Comparison of ENCODE assay signal across 1 cellular context in the genomic region with DNA sequence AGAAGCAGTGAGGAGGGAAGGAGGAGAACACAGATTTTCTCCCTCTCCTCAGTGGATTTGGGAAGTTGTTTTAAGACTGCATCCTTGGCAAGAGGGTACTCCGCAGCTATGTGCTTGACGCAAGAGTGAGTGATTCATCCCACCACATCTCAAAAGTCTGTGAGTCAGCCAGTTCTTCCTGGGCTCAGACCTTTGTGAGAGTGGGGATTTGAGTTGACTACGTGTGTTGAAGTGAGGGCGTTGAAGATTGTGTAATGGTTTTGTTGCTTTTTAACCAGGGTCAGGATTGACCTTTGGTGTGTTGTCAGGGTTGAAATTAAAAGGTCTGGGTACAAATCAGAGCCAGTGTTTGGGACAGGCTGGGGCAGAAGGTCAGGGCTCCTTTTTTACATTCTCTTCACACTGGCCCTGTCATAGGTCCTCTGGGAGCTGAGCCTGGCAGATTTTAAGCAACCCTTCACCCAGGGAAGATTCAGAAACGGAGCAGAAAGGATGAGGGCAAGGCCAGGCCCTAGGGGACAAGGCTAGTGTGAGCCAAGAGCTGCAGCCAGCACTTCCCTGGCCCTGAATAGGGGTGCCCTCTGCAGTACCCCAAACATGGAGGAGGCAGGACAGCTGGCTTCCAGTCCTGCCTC.
A peak's percentile ranks its signal among the peaks of the same experiment; 100 is the strongest.
TF ChIP-seq lines count a peak whose summit lies in the region.

No MANE protein-coding gene starts in this region.

TF ChIP-seq in K562, 482 proteins besides CTCF, POLR2A, EP300 and RAD21 (continued from another document and continues in another):
- TF ChIP-seq CHD7 (IDR thresholded peaks at IDR 0.05; ENCODE audit: low read depth, low read length) (no peak), TRIM24 (IDR thresholded peaks at IDR 0.05) (peak; percentile 31 to 66; a peak in 2 of 4 replicates), HBP1 (CRISPR knock-in tag; IDR thresholded peaks at IDR 0.05) (no peak), CBX3 (IDR thresholded peaks at IDR 0.05; ENCODE audit: borderline replicate concordance in 1 of 2, low read length in 2 of 2) (0 out of 3 replicates have a peak, but pooled peaks of 1 of the 2 experiments have one; percentile 2), MECOM (CRISPR knock-in tag; IDR thresholded peaks at IDR 0.05) (no peak), MTA3 (IDR thresholded peaks at IDR 0.05; ENCODE audit: borderline replicate concordance) (0 out of 2 replicates have a peak, but pooled peaks have one; percentile 22), SMARCA4 (IDR thresholded peaks at IDR 0.05) (peak; percentile 81), JUND (IDR thresholded peaks at IDR 0.05; ENCODE audit: borderline replicate concordance, low read depth, low read length) (peak; percentile 83), JUND (tag; IDR thresholded peaks at IDR 0.05; ENCODE audit: borderline replicate concordance, low read depth, low read length) (peak; percentile 57; the same call in 2 of the 3 replicates), EHMT2 (IDR thresholded peaks at IDR 0.05) (peak; percentile 14; the same call in 1 of the 2 replicates), JUN (IDR thresholded peaks at IDR 0.05; ENCODE audit: borderline replicate concordance, low read depth, low read length) (peak; percentile 89), JUN (CRISPR knock-in tag; IDR thresholded peaks at IDR 0.05; ENCODE audit: borderline replicate concordance) (no peak), CCAR2 (IDR thresholded peaks at IDR 0.05; ENCODE audit: low read depth, low read length) (no peak), TRIM28 (IDR thresholded peaks at IDR 0.05) (no peak; the same call in 1 of the 2 replicates), FOXK2 (conservative IDR thresholded peaks at IDR 0.05 in 1 of 2, IDR thresholded peaks at IDR 0.05 in 1 of 2; ENCODE audit: low read depth in 2 of 2) (no peak), CBFA2T2 (conservative IDR thresholded peaks at IDR 0.05) (no peak), NUFIP1 (IDR thresholded peaks at IDR 0.05; ENCODE audit: partially characterized antibody) (no peak), ZNF668 (CRISPR knock-in tag; IDR thresholded peaks at IDR 0.05) (no peak), ZBTB17 (CRISPR knock-in tag; IDR thresholded peaks at IDR 0.05) (no peak), MAFF (IDR thresholded peaks at IDR 0.05; ENCODE audit: low read length) (no peak), CEBPB (tag; IDR thresholded peaks at IDR 0.05) (peak; percentile 79), TARDBP (IDR thresholded peaks at IDR 0.05) (no peak), ZNF316 (IDR thresholded peaks at IDR 0.05) (peak; percentile 6; the same call in 1 of the 2 replicates), STAT5B (CRISPR knock-in tag; IDR thresholded peaks at IDR 0.05) (no peak), THRAP3 (IDR thresholded peaks at IDR 0.05; ENCODE audit: borderline replicate concordance) (no peak), DDX20 (tag; IDR thresholded peaks at IDR 0.05; ENCODE audit: low read depth) (no peak), ZNF263 (CRISPR knock-in tag; IDR thresholded peaks at IDR 0.05; ENCODE audit: borderline replicate concordance) (no peak), ARID1B (IDR thresholded peaks at IDR 0.05) (peak; percentile 70), ASH1L (IDR thresholded peaks at IDR 0.05; ENCODE audit: borderline replicate concordance, low read depth, partially characterized antibody) (no peak), FOS (IDR thresholded peaks at IDR 0.05; ENCODE audit: extremely low read depth, insufficient read length) (peak; percentile 24), ZKSCAN3 (CRISPR knock-in tag; IDR thresholded peaks at IDR 0.05) (no peak), ZNF133 (CRISPR knock-in tag; IDR thresholded peaks at IDR 0.05) (no peak), ILF3 (IDR thresholded peaks at IDR 0.05; ENCODE audit: borderline replicate concordance) (no peak), KLF6 (CRISPR knock-in tag; IDR thresholded peaks at IDR 0.05; ENCODE audit: borderline replicate concordance) (no peak)
- TF ChIP-seq, protein P1, sequence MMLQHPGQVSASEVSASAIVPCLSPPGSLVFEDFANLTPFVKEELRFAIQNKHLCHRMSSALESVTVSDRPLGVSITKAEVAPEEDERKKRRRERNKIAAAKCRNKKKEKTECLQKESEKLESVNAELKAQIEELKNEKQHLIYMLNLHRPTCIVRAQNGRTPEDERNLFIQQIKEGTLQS (IDR thresholded peaks at IDR 0.05) = peak; percentile 84
- TF ChIP-seq, protein P1 (CRISPR knock-in tag; conservative IDR thresholded peaks at IDR 0.05) = no peak
- TF ChIP-seq, protein P2, sequence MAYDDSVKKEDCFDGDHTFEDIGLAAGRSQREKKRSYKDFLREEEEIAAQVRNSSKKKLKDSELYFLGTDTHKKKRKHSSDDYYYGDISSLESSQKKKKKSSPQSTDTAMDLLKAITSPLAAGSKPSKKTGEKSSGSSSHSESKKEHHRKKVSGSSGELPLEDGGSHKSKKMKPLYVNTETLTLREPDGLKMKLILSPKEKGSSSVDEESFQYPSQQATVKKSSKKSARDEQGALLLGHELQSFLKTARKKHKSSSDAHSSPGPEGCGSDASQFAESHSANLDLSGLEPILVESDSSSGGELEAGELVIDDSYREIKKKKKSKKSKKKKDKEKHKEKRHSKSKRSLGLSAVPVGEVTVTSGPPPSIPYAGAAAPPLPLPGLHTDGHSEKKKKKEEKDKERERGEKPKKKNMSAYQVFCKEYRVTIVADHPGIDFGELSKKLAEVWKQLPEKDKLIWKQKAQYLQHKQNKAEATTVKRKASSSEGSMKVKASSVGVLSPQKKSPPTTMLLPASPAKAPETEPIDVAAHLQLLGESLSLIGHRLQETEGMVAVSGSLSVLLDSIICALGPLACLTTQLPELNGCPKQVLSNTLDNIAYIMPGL (CRISPR knock-in tag; IDR thresholded peaks at IDR 0.05) = no peak
- TF ChIP-seq, protein P3, sequence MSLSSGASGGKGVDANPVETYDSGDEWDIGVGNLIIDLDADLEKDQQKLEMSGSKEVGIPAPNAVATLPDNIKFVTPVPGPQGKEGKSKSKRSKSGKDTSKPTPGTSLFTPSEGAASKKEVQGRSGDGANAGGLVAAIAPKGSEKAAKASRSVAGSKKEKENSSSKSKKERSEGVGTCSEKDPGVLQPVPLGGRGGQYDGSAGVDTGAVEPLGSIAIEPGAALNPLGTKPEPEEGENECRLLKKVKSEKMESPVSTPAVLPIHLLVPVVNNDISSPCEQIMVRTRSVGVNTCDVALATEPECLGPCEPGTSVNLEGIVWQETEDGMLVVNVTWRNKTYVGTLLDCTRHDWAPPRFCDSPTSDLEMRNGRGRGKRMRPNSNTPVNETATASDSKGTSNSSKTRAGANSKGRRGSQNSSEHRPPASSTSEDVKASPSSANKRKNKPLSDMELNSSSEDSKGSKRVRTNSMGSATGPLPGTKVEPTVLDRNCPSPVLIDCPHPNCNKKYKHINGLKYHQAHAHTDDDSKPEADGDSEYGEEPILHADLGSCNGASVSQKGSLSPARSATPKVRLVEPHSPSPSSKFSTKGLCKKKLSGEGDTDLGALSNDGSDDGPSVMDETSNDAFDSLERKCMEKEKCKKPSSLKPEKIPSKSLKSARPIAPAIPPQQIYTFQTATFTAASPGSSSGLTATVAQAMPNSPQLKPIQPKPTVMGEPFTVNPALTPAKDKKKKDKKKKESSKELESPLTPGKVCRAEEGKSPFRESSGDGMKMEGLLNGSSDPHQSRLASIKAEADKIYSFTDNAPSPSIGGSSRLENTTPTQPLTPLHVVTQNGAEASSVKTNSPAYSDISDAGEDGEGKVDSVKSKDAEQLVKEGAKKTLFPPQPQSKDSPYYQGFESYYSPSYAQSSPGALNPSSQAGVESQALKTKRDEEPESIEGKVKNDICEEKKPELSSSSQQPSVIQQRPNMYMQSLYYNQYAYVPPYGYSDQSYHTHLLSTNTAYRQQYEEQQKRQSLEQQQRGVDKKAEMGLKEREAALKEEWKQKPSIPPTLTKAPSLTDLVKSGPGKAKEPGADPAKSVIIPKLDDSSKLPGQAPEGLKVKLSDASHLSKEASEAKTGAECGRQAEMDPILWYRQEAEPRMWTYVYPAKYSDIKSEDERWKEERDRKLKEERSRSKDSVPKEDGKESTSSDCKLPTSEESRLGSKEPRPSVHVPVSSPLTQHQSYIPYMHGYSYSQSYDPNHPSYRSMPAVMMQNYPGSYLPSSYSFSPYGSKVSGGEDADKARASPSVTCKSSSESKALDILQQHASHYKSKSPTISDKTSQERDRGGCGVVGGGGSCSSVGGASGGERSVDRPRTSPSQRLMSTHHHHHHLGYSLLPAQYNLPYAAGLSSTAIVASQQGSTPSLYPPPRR (CRISPR knock-in tag; IDR thresholded peaks at IDR 0.05; ENCODE audit: borderline replicate concordance) = no peak
- TF ChIP-seq, protein P4, sequence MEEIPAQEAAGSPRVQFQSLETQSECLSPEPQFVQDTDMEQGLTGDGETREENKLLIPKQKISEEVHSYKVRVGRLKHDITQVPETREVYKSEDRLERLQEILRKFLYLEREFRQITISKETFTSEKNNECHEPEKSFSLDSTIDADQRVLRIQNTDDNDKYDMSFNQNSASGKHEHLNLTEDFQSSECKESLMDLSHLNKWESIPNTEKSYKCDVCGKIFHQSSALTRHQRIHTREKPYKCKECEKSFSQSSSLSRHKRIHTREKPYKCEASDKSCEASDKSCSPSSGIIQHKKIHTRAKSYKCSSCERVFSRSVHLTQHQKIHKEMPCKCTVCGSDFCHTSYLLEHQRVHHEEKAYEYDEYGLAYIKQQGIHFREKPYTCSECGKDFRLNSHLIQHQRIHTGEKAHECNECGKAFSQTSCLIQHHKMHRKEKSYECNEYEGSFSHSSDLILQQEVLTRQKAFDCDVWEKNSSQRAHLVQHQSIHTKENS (CRISPR knock-in tag; IDR thresholded peaks at IDR 0.05) = no peak
